ENCODE assay signal across 2 cellular contexts in the genomic region with DNA sequence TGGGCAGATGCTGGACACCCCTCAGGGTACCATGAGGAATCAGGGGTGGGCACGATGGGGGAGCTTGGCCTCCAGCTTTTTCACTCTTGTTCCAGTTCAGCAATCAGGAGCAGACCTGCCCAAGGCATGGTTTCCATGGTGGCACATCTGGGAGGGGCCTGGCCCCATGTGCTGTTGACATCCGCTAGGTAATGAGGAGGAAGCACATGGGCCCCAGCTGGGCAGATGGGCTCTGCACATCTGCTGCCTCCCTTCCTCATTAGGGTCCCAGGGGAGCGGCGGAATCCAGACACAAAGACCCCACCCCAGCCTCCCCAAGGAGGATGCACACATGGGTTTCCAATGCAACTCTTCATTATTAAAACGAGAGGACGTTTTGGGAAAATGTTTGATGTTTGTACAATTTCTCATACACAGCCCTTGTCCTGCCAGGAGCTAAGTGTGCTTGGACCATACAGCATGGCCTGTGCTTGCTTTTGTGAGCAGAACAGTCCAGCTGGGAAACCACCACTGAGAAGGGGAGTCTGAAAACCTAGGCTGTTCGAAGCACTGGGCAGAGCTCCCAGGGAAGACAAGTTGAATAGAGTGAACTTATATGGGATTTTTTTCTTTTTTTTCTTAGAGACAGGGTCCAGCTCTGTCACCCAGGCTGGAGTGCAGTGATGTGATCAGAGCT.
TF ChIP-seq lines count a peak whose summit lies in the region.

No MANE protein-coding gene starts in this region.

TF ChIP-seq in SK-N-SH, 30 proteins besides CTCF, POLR2A, EP300 and RAD21 (continued from another document):
- no peak for TF ChIP-seq EZH2phosphoT487 (IDR thresholded peaks at IDR 0.05; ENCODE audit: borderline replicate concordance, low read depth)
- no peak for TF ChIP-seq YY1 (IDR thresholded peaks at IDR 0.05; ENCODE audit: low read depth)
- TF ChIP-seq, protein P1, sequence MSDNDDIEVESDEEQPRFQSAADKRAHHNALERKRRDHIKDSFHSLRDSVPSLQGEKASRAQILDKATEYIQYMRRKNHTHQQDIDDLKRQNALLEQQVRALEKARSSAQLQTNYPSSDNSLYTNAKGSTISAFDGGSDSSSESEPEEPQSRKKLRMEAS (IDR thresholded peaks at IDR 0.05; ENCODE audit: low read depth): no peak
- TF ChIP-seq FOSL2 (IDR thresholded peaks at IDR 0.05; ENCODE audit: borderline replicate concordance, low read depth): no peak

TF ChIP-seq in SK-N-SH treated with all-trans-retinoic acid at 6 μM for 48 hours, 23 proteins besides CTCF, POLR2A, EP300 and RAD21 (continued from another document):
- no peak for TF ChIP-seq CREB5 (CRISPR knock-in tag; IDR thresholded peaks at IDR 0.05; ENCODE audit: low read depth)
- no peak for TF ChIP-seq ZNF565 (CRISPR knock-in tag; conservative IDR thresholded peaks at IDR 0.05; ENCODE audit: low read depth)
- TF ChIP-seq PATZ1 (CRISPR knock-in tag; IDR thresholded peaks at IDR 0.05; ENCODE audit: borderline replicate concordance): no peak
- no peak for TF ChIP-seq SNAI2 (CRISPR knock-in tag; IDR thresholded peaks at IDR 0.05)
- no peak for TF ChIP-seq OSR1 (CRISPR knock-in tag; IDR thresholded peaks at IDR 0.05)
- TF ChIP-seq GLIS3 (CRISPR knock-in tag; IDR thresholded peaks at IDR 0.05): no peak
- no peak for TF ChIP-seq CSDC2 (CRISPR knock-in tag; IDR thresholded peaks at IDR 0.05)
TF ChIP-seq in SK-N-SH treated with all-trans-retinoic acid at 6 μM for 48 hours: peak in this region for 0.
